20 cellular contexts compared by ENCODE assay signal in genomic region chr9:1761807-1762206, GRCh38.
A peak's percentile ranks its signal among the peaks of the same experiment; 100 is the strongest.
DNase-seq lines count a peak whose midpoint lies in the region; ATAC-seq, FAIRE-seq and TF ChIP-seq lines count a peak whose summit lies in the region.
"Had no signal": no experiment of that assay in that cellular context is flagged by ENCODE, and none has a peak within 500 bp of the region (broad histone marks: within the 10 kb centered on the region; RNA-seq: fewer than 3 reads in every experiment).

No MANE protein-coding gene starts in this region.

- peaks cover 22% of the 10 kb centered on the region for H3K4me1 ChIP-seq in OCI-LY3 (ENCODE audit: low read length)
- H3K4me1 ChIP-seq in GM12878 (ENCODE audit: control insufficient read depth, insufficient read depth, low read length): peaks cover 10% of the 10 kb centered on the region
- H3K4me1 ChIP-seq: BLaER1, Caco-2 had no signal

- H3K27me3 ChIP-seq in OCI-LY3 (ENCODE audit: low read depth, low read length) (no peaks in the 10 kb centered on the region), GM12878 (replicated peaks in 1 of 2; ENCODE audit: control insufficient read depth in 2 of 2, insufficient read depth in 2 of 2, low read length in 1 of 2) (no peaks in the 10 kb centered on the region)
- H3K27me3 ChIP-seq: BLaER1 had no signal

- no peak overlapping the region for H3K4me3 Mint-ChIP-seq in activated naive CD8-positive, alpha-beta T cell treated with anti-CD3 and anti-CD28 coated beads for 36 hours
- H3K4me3 Mint-ChIP-seq: B cell; CD4-positive, CD25-positive, alpha-beta regulatory T cell; CD8-positive, alpha-beta T cell had no signal

- BruUV-seq in GM12878 (replicated peaks; lab: Mats Ljungman, UMichigan): no TSS peak

- SMC1A ChIA-PET in GM12878 (lab: Charles Lee; ENCODE audit: uncharacterized antibody, unreplicated experiment): no interaction called here

- no peaks in the 10 kb centered on the region for H3K4me1 Mint-ChIP-seq in activated naive CD8-positive, alpha-beta T cell treated with anti-CD3 and anti-CD28 coated beads for 36 hours
- H3K4me1 Mint-ChIP-seq: CD4-positive, CD25-positive, alpha-beta regulatory T cell had no signal

- FAIRE-seq in GM18507 (lab: Jason Lieb, UNC): peak; percentile 44
- no peak for FAIRE-seq in GM12878 (lab: Jason Lieb, UNC)
- FAIRE-seq: G401.6, H1 had no signal

- POLR2A ChIA-PET in GM12878 (lab: Charles Lee): no interaction called here

- no peaks in the 10 kb centered on the region for H3K9me3 ChIP-seq in OCI-LY3 (ENCODE audit: insufficient read depth, low read length)
- H3K9me3 ChIP-seq in GM12878 (replicated peaks; ENCODE audit: control insufficient read depth, insufficient read depth, low read length): peaks cover 8% of the 10 kb centered on the region; the same call in 2 of the 3 replicates
- H3K9me3 ChIP-seq: BLaER1, Caco-2 had no signal

- no peak for TF ChIP-seq RAD21 in GM12878 (IDR thresholded peaks at IDR 0.05; ENCODE audit: insufficient read depth, low read depth, low read length)

- CTCF ChIA-PET in GM12878 (lab: Yijun Ruan, JAX): no interaction called here

- H3K9ac ChIP-seq in OCI-LY3 (ENCODE audit: low read length): no peak overlapping the region
- no peak overlapping the region for H3K9ac ChIP-seq in GM12878 (ENCODE audit: control insufficient read depth, insufficient read depth, low read length)
- H3K9ac ChIP-seq: BLaER1, GM23248 had no signal

- intact Hi-C loops in GM12878 (cut with micrococcal nuclease; ENCODE audit: unreplicated experiment): no loop called here

- no peak overlapping the region for H2AFZ ChIP-seq in OCI-LY3 (ENCODE audit: low read depth, low read length)
- H2AFZ ChIP-seq in GM12878 (ENCODE audit: control insufficient read depth, low read depth, low read length): no peak overlapping the region; the same call in 1 of the 2 replicates
- H2AFZ ChIP-seq: GM23248 had no signal

- H3K9me3 Mint-ChIP-seq in activated naive CD8-positive, alpha-beta T cell treated with anti-CD3 and anti-CD28 coated beads for 36 hours: no peaks in the 10 kb centered on the region
- H3K9me3 Mint-ChIP-seq: CD8-positive, alpha-beta T cell had no signal

- peaks cover 10% of the 10 kb centered on the region for H3K27me3 Mint-ChIP-seq in activated naive CD8-positive, alpha-beta T cell treated with anti-CD3 and anti-CD28 coated beads for 36 hours
- H3K27me3 Mint-ChIP-seq: CD4-positive, CD25-positive, alpha-beta regulatory T cell had no signal

- H3K27ac ChIP-seq in OCI-LY3 (ENCODE audit: low read length) (no peak overlapping the region), GM12878 (ENCODE audit: control insufficient read depth, insufficient read depth) (no peak overlapping the region)
- H3K27ac ChIP-seq: BLaER1, C4-2B, GM23248 had no signal

- TF ChIP-seq CTCF in OCI-LY3 (IDR thresholded peaks at IDR 0.05; ENCODE audit: low read depth, low read length) (no peak), GM12878 (IDR thresholded peaks at IDR 0.05 in 2 of 3, conservative IDR thresholded peaks at IDR 0.05 in 1 of 3; ENCODE audit: control insufficient read depth in 2 of 3, extremely low read depth in 1 of 3, insufficient read depth in 1 of 3, low read depth in 3 of 3, low read length in 3 of 3) (no peak)

- H4K20me1 ChIP-seq in OCI-LY3 (ENCODE audit: insufficient read depth, low read length) (no peaks in the 10 kb centered on the region), GM12878 (ENCODE audit: control insufficient read depth, insufficient read depth) (no peaks in the 10 kb centered on the region)
- H4K20me1 ChIP-seq: BLaER1 had no signal

- H3K4me2 ChIP-seq in OCI-LY3 (ENCODE audit: low read length) (0 out of 2 replicates have a peak overlapping the region, but pooled peaks have one; percentile 13), GM12878 (ENCODE audit: control insufficient read depth, insufficient read depth) (peak overlapping the region; percentile 42; the same call in 1 of the 2 replicates)
- H3K4me2 ChIP-seq: BLaER1 had no signal

- TF ChIP-seq POLR2A in GM12878 (IDR thresholded peaks at IDR 0.05; ENCODE audit: low read depth, low read length): no peak

- no peak for TF ChIP-seq EP300 in GM12878 (IDR thresholded peaks at IDR 0.05; ENCODE audit: borderline replicate concordance in 1 of 2, control insufficient read depth in 1 of 2, low read depth in 2 of 2, low read length in 2 of 2)

- no peak for ATAC-seq in GM12878
- ATAC-seq in GM18520 (IDR thresholded peaks at IDR 0.05; ENCODE audit: unreplicated experiment): no peak
- ATAC-seq: CD8-positive, alpha-beta T cell had no signal

- in situ Hi-C loops in GM12878 (cut with MboI): no loop called here

- no peaks in the 10 kb centered on the region for H3K36me3 Mint-ChIP-seq in activated naive CD8-positive, alpha-beta T cell treated with anti-CD3 and anti-CD28 coated beads for 36 hours
- H3K36me3 Mint-ChIP-seq: CD4-positive, CD25-positive, alpha-beta regulatory T cell; CD8-positive, alpha-beta T cell had no signal

- 49% methylated on average over 4 of the region's 4 CpGs for WGBS in GM12878 (ENCODE audit: insufficient coverage, insufficient replicate concordance, low lambda C conversion rate, missing lambda C conversion rate)

- H3K36me3 ChIP-seq in OCI-LY3 (replicated peaks; ENCODE audit: low read depth, low read length) (no peaks in the 10 kb centered on the region), GM12878 (ENCODE audit: control insufficient read depth in 2 of 2, insufficient read depth in 2 of 2, low read length in 1 of 2) (no peaks in the 10 kb centered on the region)
- H3K36me3 ChIP-seq: BLaER1 had no signal

- no peak overlapping the region for H3K4me3 ChIP-seq in OCI-LY3 (ENCODE audit: low read length)
- no peak overlapping the region for H3K4me3 ChIP-seq in GM12878
- H3K4me3 ChIP-seq: BLaER1, GM23248 had no signal

- DNase-seq in GM18507 (ENCODE audit: extremely low spot score, insufficient read length, low read depth) (no peak), NCI-H460 (ENCODE audit: extremely low read depth, low read depth) (peak; percentile 36), GM12878 (ENCODE audit: low read depth, low spot score) (no peak), AG20443 (ENCODE audit: low spot score) (no peak)
- DNase-seq in activated naive CD8-positive, alpha-beta T cell treated with anti-CD3 and anti-CD28 coated beads for 36 hours: no peak
- DNase-seq: Caco-2; CD4-positive, CD25-positive, alpha-beta regulatory T cell; CD8-positive, alpha-beta T cell; DMS153; DND-41; GM23248; H7; HCEC 1CT had no signal

- H3K79me2 ChIP-seq in OCI-LY3 (ENCODE audit: low read length): no peaks in the 10 kb centered on the region
- no peaks in the 10 kb centered on the region for H3K79me2 ChIP-seq in GM12878 (ENCODE audit: control insufficient read depth, insufficient read depth, low read length)

- RAD21 ChIA-PET in GM12878 (lab: Charles Lee; ENCODE audit: unreplicated experiment): no interaction called here

- no peak overlapping the region for H3K27ac Mint-ChIP-seq in activated naive CD8-positive, alpha-beta T cell treated with anti-CD3 and anti-CD28 coated beads for 36 hours
- H3K27ac Mint-ChIP-seq: B cell; CD4-positive, CD25-positive, alpha-beta regulatory T cell; CD8-positive, alpha-beta T cell had no signal

TF ChIP-seq in GM12878, 131 proteins besides CTCF, POLR2A, EP300 and RAD21:
- no peak for TF ChIP-seq NR2C1 (IDR thresholded peaks at IDR 0.05)
- TF ChIP-seq, protein P1, sequence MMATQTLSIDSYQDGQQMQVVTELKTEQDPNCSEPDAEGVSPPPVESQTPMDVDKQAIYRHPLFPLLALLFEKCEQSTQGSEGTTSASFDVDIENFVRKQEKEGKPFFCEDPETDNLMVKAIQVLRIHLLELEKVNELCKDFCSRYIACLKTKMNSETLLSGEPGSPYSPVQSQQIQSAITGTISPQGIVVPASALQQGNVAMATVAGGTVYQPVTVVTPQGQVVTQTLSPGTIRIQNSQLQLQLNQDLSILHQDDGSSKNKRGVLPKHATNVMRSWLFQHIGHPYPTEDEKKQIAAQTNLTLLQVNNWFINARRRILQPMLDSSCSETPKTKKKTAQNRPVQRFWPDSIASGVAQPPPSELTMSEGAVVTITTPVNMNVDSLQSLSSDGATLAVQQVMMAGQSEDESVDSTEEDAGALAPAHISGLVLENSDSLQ (IDR thresholded peaks at IDR 0.05): peak; percentile 69; the same call in 1 of the 2 replicates
- no peak for TF ChIP-seq EGR1 (IDR thresholded peaks at IDR 0.05; ENCODE audit: borderline replicate concordance in 1 of 2, low read depth in 2 of 2, low read length in 2 of 2)
- TF ChIP-seq ZNF24 (IDR thresholded peaks at IDR 0.05): no peak
- no peak for TF ChIP-seq DPF2 (IDR thresholded peaks at IDR 0.05)
